In the genomic region with DNA sequence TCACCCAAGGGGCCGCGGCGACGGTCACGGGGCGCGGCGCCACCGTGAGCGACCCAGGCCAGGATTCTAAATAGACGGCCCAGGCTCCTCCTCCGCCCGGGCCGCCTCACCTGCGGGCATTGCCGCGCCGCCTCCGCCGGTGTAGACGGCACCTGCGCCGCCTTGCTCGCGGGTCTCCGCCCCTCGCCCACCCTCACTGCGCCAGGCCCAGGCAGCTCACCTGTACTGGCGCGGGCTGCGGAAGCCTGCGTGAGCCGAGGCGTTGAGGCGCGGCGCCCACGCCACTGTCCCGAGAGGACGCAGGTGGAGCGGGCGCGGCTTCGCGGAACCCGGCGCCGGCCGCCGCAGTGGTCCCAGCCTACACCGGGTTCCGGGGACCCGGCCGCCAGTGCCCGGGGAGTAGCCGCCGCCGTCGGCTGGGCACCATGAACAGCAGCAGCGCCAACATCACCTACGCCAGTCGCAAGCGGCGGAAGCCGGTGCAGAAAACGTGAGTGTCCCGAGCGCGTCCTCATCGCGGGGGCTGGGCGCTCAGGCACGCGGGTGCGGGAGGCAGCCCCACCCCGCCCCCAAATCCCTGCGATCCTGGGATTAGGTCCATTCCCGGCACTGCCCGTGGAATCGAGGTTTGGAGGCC, we compare ENCODE assay signal across 8 cellular contexts. TPM values are rescaled to one million over a fixed set of nuclear protein-coding genes. Genes with fewer than 3 reads are reported as not detected.
DNase-seq lines count a peak whose midpoint lies in the region; ATAC-seq and TF ChIP-seq lines count a peak whose summit lies in the region.

No MANE protein-coding gene starts in this region.

- H3K9me2 ChIP-seq in DOHH2 (replicated peaks; ENCODE audit: control insufficient read depth, low read length) = no peaks in the 10 kb centered on the region

- H3K36me3 ChIP-seq in DOHH2 (ENCODE audit: control insufficient read depth, low read length) = peaks cover 6% of the 10 kb centered on the region

- H3K4me3 ChIP-seq in DOHH2 (ENCODE audit: low read length) (peak overlapping the region; percentile 90), mononuclear cell (ENCODE audit: low read length) (peak overlapping the region; percentile 53)

- H3K79me2 ChIP-seq in DOHH2 (ENCODE audit: control insufficient read depth, low read length) = peaks cover 50% of the 10 kb centered on the region

- ATAC-seq in GM21717 (IDR thresholded peaks at IDR 0.05; ENCODE audit: unreplicated experiment) = peak; percentile 35

- peak; percentile 10 for TF ChIP-seq CTCF in DOHH2 (IDR thresholded peaks at IDR 0.05; ENCODE audit: low read depth, low read length, poor library complexity, severe bottlenecking)

- H4K20me1 ChIP-seq in DOHH2 (ENCODE audit: control insufficient read depth, insufficient read depth, low read depth, low read length) = 0 out of 2 replicates have a peak, but pooled peaks cover 3% of the 10 kb centered on the region

- H3K4me1 ChIP-seq in DOHH2 (ENCODE audit: control insufficient read depth, low read length) (peaks cover 51% of the 10 kb centered on the region), mononuclear cell (ENCODE audit: insufficient read depth, low read length) (peaks cover 7% of the 10 kb centered on the region)

- H3F3A ChIP-seq in DOHH2 (ENCODE audit: control insufficient read depth, insufficient read depth) = peaks cover 28% of the 10 kb centered on the region

- peaks cover 8% of the 10 kb centered on the region for H3K9me3 ChIP-seq in DOHH2 (ENCODE audit: control insufficient read depth, insufficient read depth, low read length)
- H3K9me3 ChIP-seq in mononuclear cell (ENCODE audit: low read depth, low read length) = no peaks in the 10 kb centered on the region

- no peaks in the 10 kb centered on the region for H3K27me3 ChIP-seq in DOHH2 (ENCODE audit: control insufficient read depth, low read length)
- no peaks in the 10 kb centered on the region for H3K27me3 ChIP-seq in mononuclear cell (ENCODE audit: insufficient read depth, low read length)

- H3K4me2 ChIP-seq in DOHH2 (ENCODE audit: low read length) = peak overlapping the region; percentile 93

- H3K27ac ChIP-seq in DOHH2 (ENCODE audit: low read depth, low read length) = peak overlapping the region; percentile 47

- DNase-seq in LHCN-M2 (ENCODE audit: low read depth) (peak; percentile 49), cortex of kidney (lab: John Stamatoyannopoulos, UW) (no peak)
- peak; percentile 35 to 42 for DNase-seq in activated CD4-positive, alpha-beta T cell treated with anti-CD3 and anti-CD28 coated beads, Interleukin-2, amount 50 U/mL, for 24 hours (ENCODE audit: low read depth in 1 of 2, low spot score in 1 of 2)
- DNase-seq in effector CD4-positive, alpha-beta T cell = peak; percentile 45
- peak; percentile 26 to 31 for DNase-seq in stimulated activated CD8-positive, alpha-beta memory T cell treated with anti-CD3 and anti-CD28 coated beads, Interleukin-2, amount 100 ng/mL, for 1 hour (ENCODE audit: low read depth in 2 of 2)

RNA-seq across cellular contexts. Expression of a gene that starts 0.5 kb away (rescaled TPM):
- 91.3 and 93.2 TPM in 2 replicates for total RNA-seq in LHCN-M2 (2014; rRNA removed)
- polyA plus RNA-seq in LHCN-M2 (2012) = 16.9 TPM
- total RNA-seq in mononuclear cell = 490 TPM
